ENCODE assay signal across 1 cellular context in the genomic region with DNA sequence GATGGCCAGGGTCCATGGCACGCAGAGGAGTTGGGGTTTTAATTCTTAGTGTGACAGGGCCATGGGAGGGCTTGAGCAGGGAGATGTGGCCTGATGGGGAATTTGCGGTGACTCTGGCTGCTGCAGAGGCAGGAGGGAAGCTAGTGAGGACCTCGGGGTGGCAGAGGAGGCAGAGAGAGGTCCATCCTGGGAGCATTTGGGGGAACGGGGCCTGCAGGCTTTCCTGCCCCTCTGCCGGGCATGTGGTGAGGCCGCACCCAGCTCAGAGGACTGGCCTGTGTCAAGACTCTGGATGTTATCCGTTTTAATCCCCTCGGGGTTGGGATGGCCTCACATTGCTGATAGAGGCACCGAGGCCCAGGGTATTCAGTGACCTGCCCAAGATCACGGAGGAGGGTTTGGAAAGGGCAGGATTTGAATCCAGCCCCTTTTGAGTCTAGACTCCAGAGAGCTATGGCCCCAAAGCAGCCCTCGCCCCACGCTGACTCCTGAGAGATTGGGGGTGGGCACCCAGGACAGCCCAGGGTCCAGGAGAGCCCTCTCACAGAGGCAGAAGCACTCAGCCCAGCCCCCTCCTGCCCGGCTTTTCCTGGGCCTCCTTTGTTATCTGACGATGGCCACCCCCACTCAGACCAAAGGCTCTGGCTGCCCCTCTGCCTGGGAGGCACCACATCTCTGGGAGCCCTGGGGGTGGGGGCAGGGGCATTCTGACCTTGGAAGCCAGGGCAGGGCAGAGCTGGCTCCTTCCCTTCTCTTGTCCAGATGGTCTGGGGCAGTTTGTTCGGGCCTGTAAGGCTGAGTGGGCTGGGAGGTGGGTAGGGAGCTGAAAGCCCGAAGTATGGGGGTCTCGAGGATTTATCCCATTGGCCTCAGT.
TF ChIP-seq lines count a peak whose summit lies in the region.

No MANE protein-coding gene starts in this region.

TF ChIP-seq in IMR-90, 13 proteins besides CTCF, POLR2A, EP300 and RAD21:
- TF ChIP-seq NFE2L2 (IDR thresholded peaks at IDR 0.05; ENCODE audit: low read depth, low read length) (no peak), FOS (IDR thresholded peaks at IDR 0.05; ENCODE audit: low read depth, low read length) (no peak), RCOR1 (IDR thresholded peaks at IDR 0.05; ENCODE audit: insufficient replicate concordance, low read length) (no peak)
- TF ChIP-seq, protein P1, sequence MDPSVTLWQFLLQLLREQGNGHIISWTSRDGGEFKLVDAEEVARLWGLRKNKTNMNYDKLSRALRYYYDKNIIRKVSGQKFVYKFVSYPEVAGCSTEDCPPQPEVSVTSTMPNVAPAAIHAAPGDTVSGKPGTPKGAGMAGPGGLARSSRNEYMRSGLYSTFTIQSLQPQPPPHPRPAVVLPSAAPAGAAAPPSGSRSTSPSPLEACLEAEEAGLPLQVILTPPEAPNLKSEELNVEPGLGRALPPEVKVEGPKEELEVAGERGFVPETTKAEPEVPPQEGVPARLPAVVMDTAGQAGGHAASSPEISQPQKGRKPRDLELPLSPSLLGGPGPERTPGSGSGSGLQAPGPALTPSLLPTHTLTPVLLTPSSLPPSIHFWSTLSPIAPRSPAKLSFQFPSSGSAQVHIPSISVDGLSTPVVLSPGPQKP (IDR thresholded peaks at IDR 0.05; ENCODE audit: borderline replicate concordance, low read depth, low read length) = no peak
- TF ChIP-seq, protein P2, sequence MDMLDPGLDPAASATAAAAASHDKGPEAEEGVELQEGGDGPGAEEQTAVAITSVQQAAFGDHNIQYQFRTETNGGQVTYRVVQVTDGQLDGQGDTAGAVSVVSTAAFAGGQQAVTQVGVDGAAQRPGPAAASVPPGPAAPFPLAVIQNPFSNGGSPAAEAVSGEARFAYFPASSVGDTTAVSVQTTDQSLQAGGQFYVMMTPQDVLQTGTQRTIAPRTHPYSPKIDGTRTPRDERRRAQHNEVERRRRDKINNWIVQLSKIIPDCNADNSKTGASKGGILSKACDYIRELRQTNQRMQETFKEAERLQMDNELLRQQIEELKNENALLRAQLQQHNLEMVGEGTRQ (IDR thresholded peaks at IDR 0.05; ENCODE audit: low read depth, low read length) = no peak
